14 cellular contexts compared by ENCODE assay signal in the genomic region with DNA sequence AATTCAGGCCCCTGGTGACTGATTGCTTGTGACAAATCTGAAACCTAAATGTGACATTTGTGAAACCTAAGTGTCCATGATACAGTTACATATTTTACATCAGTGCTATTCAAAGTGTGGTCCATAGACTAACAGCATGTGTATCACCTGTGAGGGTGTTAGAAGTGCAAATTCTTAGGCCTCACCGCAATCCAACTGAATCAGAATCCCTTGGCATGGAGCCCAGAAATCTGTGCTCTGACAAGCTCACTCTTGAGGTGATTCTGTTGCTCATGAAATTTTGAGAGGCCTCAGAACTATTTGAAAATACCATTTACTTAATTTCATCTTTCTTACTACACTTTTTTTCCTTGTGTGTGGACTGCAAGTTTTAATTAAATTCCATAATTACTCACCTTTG.
DNase-seq lines count a peak whose midpoint lies in the region; ATAC-seq and TF ChIP-seq lines count a peak whose summit lies in the region.
"Had no signal": no experiment of that assay in that cellular context is flagged by ENCODE, and none has a peak within 500 bp of the region (broad histone marks: within the 10 kb centered on the region; RNA-seq: fewer than 3 reads in every experiment).

No MANE protein-coding gene starts in this region.

- H3K36me3 Mint-ChIP-seq in CD8-positive, alpha-beta T cell = no peaks in the 10 kb centered on the region
- no peaks in the 10 kb centered on the region for H3K36me3 Mint-ChIP-seq in activated CD4-positive, alpha-beta T cell treated with anti-CD3 and anti-CD28 coated beads, Interleukin-2, amount 10 ng/mL, durations not matched to agents 24 days and 14 days (ENCODE audit: low read depth)
- H3K36me3 Mint-ChIP-seq: activated naive CD4-positive, alpha-beta T cell treated with anti-CD3 and anti-CD28 coated beads, Interleukin-2, amount 10 ng/mL, durations not matched to agents 7 days and 5 days had no signal

- H3K27me3 Mint-ChIP-seq in CD8-positive, alpha-beta T cell (ENCODE audit: low read depth) = no peaks in the 10 kb centered on the region
- H3K27me3 Mint-ChIP-seq in activated CD4-positive, alpha-beta T cell treated with anti-CD3 and anti-CD28 coated beads, Interleukin-2, amount 10 ng/mL, durations not matched to agents 24 days and 14 days = no peaks in the 10 kb centered on the region
- H3K27me3 Mint-ChIP-seq: activated naive CD4-positive, alpha-beta T cell treated with anti-CD3 and anti-CD28 coated beads, Interleukin-2, amount 10 ng/mL, durations not matched to agents 7 days and 5 days; dendritic cell treated with granulocyte-macrophage colony-stimulating factor and Interleukin-4, amounts not matched to agents 40 ng/mL and 50 ng/mL, for 4 days had no signal

- H3K9me3 Mint-ChIP-seq in CD8-positive, alpha-beta T cell = peaks cover 4% of the 10 kb centered on the region
- H3K9me3 Mint-ChIP-seq in activated CD4-positive, alpha-beta T cell treated with anti-CD3 and anti-CD28 coated beads, Interleukin-2, amount 10 ng/mL, durations not matched to agents 24 days and 14 days = no peaks in the 10 kb centered on the region
- H3K9me3 Mint-ChIP-seq: activated naive CD4-positive, alpha-beta T cell treated with anti-CD3 and anti-CD28 coated beads, Interleukin-2, amount 10 ng/mL, durations not matched to agents 7 days and 5 days; dendritic cell treated with granulocyte-macrophage colony-stimulating factor and Interleukin-4, amounts not matched to agents 40 ng/mL and 50 ng/mL, for 4 days; T-helper 1 cell treated with Interleukin-12 subunit alpha and Interleukin-12 subunit beta and Interleukin-4 antibody, amounts not matched to agents 30 μg/mL and 1 μg/mL, for 36 hours had no signal

- WGBS in right cardiac atrium = 75% methylated on average over 1 of the region's 1 CpG

- POLR2A ChIA-PET in CD8-positive, alpha-beta T cell (lab: Charles Lee) = no interaction called here

- H3K36me3 ChIP-seq in cardiac muscle cell = no peaks in the 10 kb centered on the region
- H3K36me3 ChIP-seq in CD8-positive, alpha-beta T cell (ENCODE audit: insufficient read depth, low read length) = no peaks in the 10 kb centered on the region

- DNase-seq in cardiac muscle cell (ENCODE audit: low read depth in 1 of 2, low spot score in 1 of 2) (peak; percentile 4 to 71), right cardiac atrium (no peak), NCI-H446 (lab: John Stamatoyannopoulos, UW) (peak; percentile 10 to 74), NCI-H1930 (lab: John Stamatoyannopoulos, UW) (no peak)
- DNase-seq in CD8-positive, alpha-beta T cell = no peak
- DNase-seq in activated CD4-positive, alpha-beta T cell treated with anti-CD3 and anti-CD28 coated beads, Interleukin-2, amount 10 ng/mL, durations not matched to agents 24 days and 14 days = no peak
- DNase-seq in activated CD8-positive, alpha-beta memory T cell treated with anti-CD3 and anti-CD28 coated beads, Interleukin-2, amount 50 U/mL, for 4 hours = no peak
- DNase-seq: activated CD8-positive, alpha-beta T cell treated with anti-CD3 and anti-CD28 coated beads, Interleukin-2, amount 10 ng/mL, durations not matched to agents 7 days and 5 days; activated naive CD4-positive, alpha-beta T cell treated with anti-CD3 and anti-CD28 coated beads, Interleukin-2, amount 10 ng/mL, durations not matched to agents 7 days and 5 days; mesendoderm; NCI-H524 treated with DMSO at 0.1 percent for 48 hours had no signal

- H3K27me3 ChIP-seq in cardiac muscle cell (no peaks in the 10 kb centered on the region), right cardiac atrium (ENCODE audit: control insufficient read depth, insufficient read depth) (no peaks in the 10 kb centered on the region)
- H3K27me3 ChIP-seq in CD8-positive, alpha-beta T cell (ENCODE audit: insufficient read depth, low read length) = no peaks in the 10 kb centered on the region

- H3K4me3 Mint-ChIP-seq in CD8-positive, alpha-beta T cell = no peak overlapping the region
- H3K4me3 Mint-ChIP-seq in activated CD4-positive, alpha-beta T cell treated with anti-CD3 and anti-CD28 coated beads, Interleukin-2, amount 10 ng/mL, durations not matched to agents 24 days and 14 days = no peak overlapping the region
- H3K4me3 Mint-ChIP-seq: activated CD8-positive, alpha-beta T cell treated with anti-CD3 and anti-CD28 coated beads, Interleukin-2, amount 10 ng/mL, durations not matched to agents 7 days and 5 days; activated naive CD4-positive, alpha-beta T cell treated with anti-CD3 and anti-CD28 coated beads, Interleukin-2, amount 10 ng/mL, durations not matched to agents 7 days and 5 days; dendritic cell treated with granulocyte-macrophage colony-stimulating factor and Interleukin-4, amounts not matched to agents 40 ng/mL and 50 ng/mL, for 4 days; T-helper 1 cell treated with Interleukin-12 subunit alpha and Interleukin-12 subunit beta and Interleukin-4 antibody, amounts not matched to agents 30 μg/mL and 1 μg/mL, for 36 hours had no signal

- intact Hi-C loops in right cardiac atrium (cut with DNase I) = no loop called here
- intact Hi-C loops in CD8-positive, alpha-beta T cell (cut with DNase I, micrococcal nuclease) = no loop called here
- intact Hi-C loops in activated CD4-positive, alpha-beta T cell treated with anti-CD3 and anti-CD28 coated beads, Interleukin-2, amount 10 ng/mL, durations not matched to agents 24 days and 14 days (cut with micrococcal nuclease) = no loop called here

- H3K27ac ChIP-seq in cardiac muscle cell = no peak overlapping the region
- H3K27ac ChIP-seq in right cardiac atrium (ENCODE audit: low read length) = no peak overlapping the region
- H3K27ac ChIP-seq in CD8-positive, alpha-beta T cell (ENCODE audit: low read depth, low read length) = no peak overlapping the region

- no peak overlapping the region for H3K27ac Mint-ChIP-seq in CD8-positive, alpha-beta T cell
- no peak overlapping the region for H3K27ac Mint-ChIP-seq in activated CD4-positive, alpha-beta T cell treated with anti-CD3 and anti-CD28 coated beads, Interleukin-2, amount 10 ng/mL, durations not matched to agents 24 days and 14 days
- H3K27ac Mint-ChIP-seq: activated CD8-positive, alpha-beta T cell treated with anti-CD3 and anti-CD28 coated beads, Interleukin-2, amount 10 ng/mL, durations not matched to agents 7 days and 5 days; activated naive CD4-positive, alpha-beta T cell treated with anti-CD3 and anti-CD28 coated beads, Interleukin-2, amount 10 ng/mL, durations not matched to agents 7 days and 5 days; dendritic cell treated with granulocyte-macrophage colony-stimulating factor and Interleukin-4, amounts not matched to agents 40 ng/mL and 50 ng/mL, for 4 days; T-helper 1 cell treated with Interleukin-12 subunit alpha and Interleukin-12 subunit beta and Interleukin-4 antibody, amounts not matched to agents 30 μg/mL and 1 μg/mL, for 36 hours had no signal

- H3K4me3 ChIP-seq in cardiac muscle cell (no peak overlapping the region), right cardiac atrium (ENCODE audit: low read length) (no peak overlapping the region)
- no peak overlapping the region for H3K4me3 ChIP-seq in CD8-positive, alpha-beta T cell (ENCODE audit: low read depth, low read length)

- H3K9me3 ChIP-seq in cardiac muscle cell (ENCODE audit: low read depth) (no peaks in the 10 kb centered on the region), right cardiac atrium (ENCODE audit: control insufficient read depth, low read length) (no peaks in the 10 kb centered on the region)
- no peaks in the 10 kb centered on the region for H3K9me3 ChIP-seq in CD8-positive, alpha-beta T cell (ENCODE audit: low read length)

- H3K4me1 ChIP-seq in cardiac muscle cell (ENCODE audit: low read depth) = no peaks in the 10 kb centered on the region
- H3K4me1 ChIP-seq in right cardiac atrium (ENCODE audit: control insufficient read depth, insufficient read depth, low read length) = no peaks in the 10 kb centered on the region
- H3K4me1 ChIP-seq in CD8-positive, alpha-beta T cell (ENCODE audit: insufficient read depth, low read length) = no peaks in the 10 kb centered on the region

- CTCF ChIA-PET in CD8-positive, alpha-beta T cell (lab: Charles Lee) = no interaction called here

- no peaks in the 10 kb centered on the region for H3K4me1 Mint-ChIP-seq in CD8-positive, alpha-beta T cell (ENCODE audit: low read depth)
- no peaks in the 10 kb centered on the region for H3K4me1 Mint-ChIP-seq in activated CD4-positive, alpha-beta T cell treated with anti-CD3 and anti-CD28 coated beads, Interleukin-2, amount 10 ng/mL, durations not matched to agents 24 days and 14 days
- H3K4me1 Mint-ChIP-seq: activated naive CD4-positive, alpha-beta T cell treated with anti-CD3 and anti-CD28 coated beads, Interleukin-2, amount 10 ng/mL, durations not matched to agents 7 days and 5 days had no signal

- no peak for TF ChIP-seq CTCF in cardiac muscle cell (IDR thresholded peaks at IDR 0.05; ENCODE audit: low read depth, low read length)
- TF ChIP-seq CTCF in CD8-positive, alpha-beta T cell (IDR thresholded peaks at IDR 0.05) = no peak

- ATAC-seq in right cardiac atrium (no peak), esophagus mucosa (peak; percentile 73)
- ATAC-seq in CD8-positive, alpha-beta T cell = no peak
- ATAC-seq: activated CD8-positive, alpha-beta T cell treated with anti-CD3 and anti-CD28 coated beads, Interleukin-2, amount 10 ng/mL, durations not matched to agents 7 days and 5 days had no signal

Comparison
In these comparisons a context has a peak if more than half of its experiments do, and no peak if none do; other contexts are left out.
1. DNase-seq: peak in cardiac muscle cell (2 of 2) and NCI-H446 (2 of 2); none in right cardiac atrium (0 of 3), CD8-positive, alpha-beta T cell (0 of 7), NCI-H1930 (0 of 2), activated CD4-positive, alpha-beta T cell treated with anti-CD3 and anti-CD28 coated beads, Interleukin-2, amount 10 ng/mL, durations not matched to agents 24 days and 14 days (single experiment) and activated CD8-positive, alpha-beta memory T cell treated with anti-CD3 and anti-CD28 coated beads, Interleukin-2, amount 50 U/mL, for 4 hours (single experiment).